In genomic region chr17:43411369-43411677, GRCh38 we compare ENCODE assay signal across 12 cellular contexts.
"Had no signal": no experiment of that assay in that cellular context is flagged by ENCODE, and none has a peak within 500 bp of the region (broad histone marks: within the 10 kb centered on the region; RNA-seq: fewer than 3 reads in every experiment).

No MANE protein-coding gene starts in this region.

- H3K4me3 Mint-ChIP-seq: activated naive CD8-positive, alpha-beta T cell treated with anti-CD3 and anti-CD28 coated beads for 36 hours; mesothelial cell of epicardium had no signal

- DNase-seq: activated CD4-positive, alpha-beta T cell treated with anti-CD3 and anti-CD28 coated beads, Interleukin-2, amount 50 U/mL, for 4 hours; activated effector memory CD4-positive, alpha-beta T cell treated with Interleukin-2 at 50 U/mL for 16 hours; activated naive CD8-positive, alpha-beta T cell treated with anti-CD3 and anti-CD28 coated beads for 36 hours; activated T-cell treated with anti-CD3 and anti-CD28 coated beads, Interleukin-2, amount 50 U/mL, for 1 hour; anterior cingulate cortex; effector CD4-positive, alpha-beta T cell; stimulated activated CD4-positive, alpha-beta T cell treated with anti-CD3 and anti-CD28 coated beads, Interleukin-2, amount 100 ng/mL, for 24 hours; stimulated activated naive CD8-positive, alpha-beta T cell treated with anti-CD3 and anti-CD28 coated beads, Interleukin-15, Interleukin-2, amounts not matched to agents 100 U/mL and 50 U/mL, for 24 hours; upper lobe of left lung had no signal

- ATAC-seq: stimulated activated naive CD8-positive, alpha-beta T cell treated with anti-CD3 and anti-CD28 coated beads, Interleukin-15, Interleukin-2, amounts not matched to agents 100 U/mL and 50 U/mL, for 24 hours had no signal

- H3K36me3 Mint-ChIP-seq: activated naive CD8-positive, alpha-beta T cell treated with anti-CD3 and anti-CD28 coated beads for 36 hours; mesothelial cell of epicardium had no signal

- H3K9me3 Mint-ChIP-seq: activated naive CD8-positive, alpha-beta T cell treated with anti-CD3 and anti-CD28 coated beads for 36 hours; mesothelial cell of epicardium had no signal

- H3K4me1 Mint-ChIP-seq: activated naive CD8-positive, alpha-beta T cell treated with anti-CD3 and anti-CD28 coated beads for 36 hours had no signal

- H3K36me3 ChIP-seq: suprapubic skin, upper lobe of left lung had no signal

- H3K27ac Mint-ChIP-seq: activated naive CD8-positive, alpha-beta T cell treated with anti-CD3 and anti-CD28 coated beads for 36 hours; mesothelial cell of epicardium; progenitor cell of endocrine pancreas had no signal

- H3K27me3 ChIP-seq: suprapubic skin, upper lobe of left lung had no signal

- H3K4me3 ChIP-seq: suprapubic skin, upper lobe of left lung had no signal

- H3K9me3 ChIP-seq: suprapubic skin, upper lobe of left lung had no signal
